In the genomic region with DNA sequence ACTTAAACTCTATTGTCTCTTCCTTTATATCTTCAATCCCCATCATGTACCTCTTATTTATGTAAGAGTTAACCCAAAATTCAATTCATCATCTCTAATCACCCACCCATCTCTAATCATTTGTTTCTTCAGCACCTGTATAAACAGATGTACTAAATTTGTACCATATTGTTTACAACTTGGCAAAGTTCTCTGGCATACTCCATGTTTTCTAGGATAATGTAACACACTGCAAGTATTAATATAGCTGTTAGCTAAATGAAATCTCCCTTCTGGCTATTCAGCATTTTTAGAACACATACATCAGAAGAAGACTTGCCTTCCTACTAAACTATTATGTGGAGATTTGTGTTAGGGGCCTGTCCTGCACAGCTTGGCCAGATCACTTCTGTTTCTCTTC, we compare ENCODE assay signal across 12 cellular contexts.
"Had no signal": no experiment of that assay in that cellular context is flagged by ENCODE, and none has a peak within 500 bp of the region (broad histone marks: within the 10 kb centered on the region; RNA-seq: fewer than 3 reads in every experiment).

No MANE protein-coding gene starts in this region.

- H3K36me3 ChIP-seq: gastrocnemius medialis, heart right ventricle, left ventricle myocardium inferior, thyroid gland had no signal

- ATAC-seq: gastrocnemius medialis had no signal

- DNase-seq: activated CD4-positive, alpha-beta memory T cell treated with anti-CD3 and anti-CD28 coated beads for 36 hours; activated CD4-positive, alpha-beta T cell treated with anti-CD3 and anti-CD28 coated beads for 1 hour; activated naive CD8-positive, alpha-beta T cell treated with anti-CD3 and anti-CD28 coated beads, Interleukin-2, amount 10 ng/mL, durations not matched to agents 7 days and 5 days; aorta; gastrocnemius medialis; heart right ventricle; left ventricle myocardium inferior; thyroid gland had no signal

- H3K9ac ChIP-seq: neural progenitor cell, parathyroid adenoma had no signal

- H3K36me3 Mint-ChIP-seq: activated CD4-positive, alpha-beta memory T cell treated with anti-CD3 and anti-CD28 coated beads for 36 hours; activated naive CD8-positive, alpha-beta T cell treated with anti-CD3 and anti-CD28 coated beads, Interleukin-2, amount 10 ng/mL, durations not matched to agents 7 days and 5 days had no signal

- H3K4me1 Mint-ChIP-seq: neural progenitor cell had no signal

- H3K27ac Mint-ChIP-seq: activated CD4-positive, alpha-beta memory T cell treated with anti-CD3 and anti-CD28 coated beads for 36 hours; activated naive CD8-positive, alpha-beta T cell treated with anti-CD3 and anti-CD28 coated beads, Interleukin-2, amount 10 ng/mL, durations not matched to agents 7 days and 5 days; neural progenitor cell; T-helper 2 cell treated with Interferon-gamma antibody and Interleukin-4, amounts not matched to agents 5 μg/mL and 100 μg/mL, for 36 hours had no signal

- H3K4me1 ChIP-seq: parathyroid adenoma had no signal

- H3K9me3 Mint-ChIP-seq: activated CD4-positive, alpha-beta memory T cell treated with anti-CD3 and anti-CD28 coated beads for 36 hours; activated naive CD8-positive, alpha-beta T cell treated with anti-CD3 and anti-CD28 coated beads, Interleukin-2, amount 10 ng/mL, durations not matched to agents 7 days and 5 days; T-helper 2 cell treated with Interferon-gamma antibody and Interleukin-4, amounts not matched to agents 5 μg/mL and 100 μg/mL, for 36 hours had no signal

- H3K79me2 ChIP-seq: parathyroid adenoma had no signal

- H3K27me3 ChIP-seq: gastrocnemius medialis, heart right ventricle, neural progenitor cell, thyroid gland had no signal

- H3K4me2 ChIP-seq: neural progenitor cell had no signal

- H3K27ac ChIP-seq: gastrocnemius medialis, neural progenitor cell, parathyroid adenoma had no signal

- H3K4me3 Mint-ChIP-seq: activated CD4-positive, alpha-beta memory T cell treated with anti-CD3 and anti-CD28 coated beads for 36 hours; activated naive CD8-positive, alpha-beta T cell treated with anti-CD3 and anti-CD28 coated beads, Interleukin-2, amount 10 ng/mL, durations not matched to agents 7 days and 5 days; neural progenitor cell; T-helper 2 cell treated with Interferon-gamma antibody and Interleukin-4, amounts not matched to agents 5 μg/mL and 100 μg/mL, for 36 hours had no signal

- H3K4me3 ChIP-seq: gastrocnemius medialis, heart right ventricle, left ventricle myocardium inferior, neural progenitor cell, skin epidermis, thyroid gland had no signal

- H3K9me3 ChIP-seq: gastrocnemius medialis, left ventricle myocardium inferior, thyroid gland had no signal

- H2AFZ ChIP-seq: neural progenitor cell, parathyroid adenoma had no signal
